22 cellular contexts compared by ENCODE assay signal in genomic region chr15:99526174-99526573, GRCh38.
"Had no signal": no experiment of that assay in that cellular context is flagged by ENCODE, and none has a peak within 500 bp of the region (broad histone marks: within the 10 kb centered on the region; RNA-seq: fewer than 3 reads in every experiment).

No MANE protein-coding gene starts in this region.

- H3K36me3 ChIP-seq: colonic mucosa, esophagus squamous epithelium, heart right ventricle, lower lobe of right lung, neural progenitor cell, right lobe of liver, stomach, thyroid gland, vagina had no signal

- H3K27ac ChIP-seq: colonic mucosa, esophagus squamous epithelium, heart right ventricle, lower lobe of right lung, neural progenitor cell, parathyroid adenoma, right lobe of liver, stomach, thyroid gland, vagina had no signal

- H3K4me3 Mint-ChIP-seq: effector memory CD8-positive, alpha-beta T cell; nephron; neural progenitor cell had no signal

- H3K4me1 ChIP-seq: colonic mucosa, esophagus squamous epithelium, heart right ventricle, lower lobe of right lung, neural progenitor cell, parathyroid adenoma, right lobe of liver, stomach, thyroid gland, vagina had no signal

- H3K27ac Mint-ChIP-seq: effector memory CD8-positive, alpha-beta T cell; nephron; neural progenitor cell; progenitor cell of endocrine pancreas had no signal

- H3K4me1 Mint-ChIP-seq: nephron, neural progenitor cell had no signal

- H3K4me3 ChIP-seq: colonic mucosa, esophagus squamous epithelium, heart right ventricle, lower lobe of right lung, neural progenitor cell, right lobe of liver, stomach, thyroid gland, vagina had no signal

- DNase-seq: colonic mucosa; effector memory CD8-positive, alpha-beta T cell; erythroblast; esophagus squamous epithelium; foreskin melanocyte; glutamatergic neuron; heart right ventricle; hippocampal formation; left ventricle myocardium superior; lower lobe of right lung; right lobe of liver; small intestine; stimulated activated CD4-positive, alpha-beta T cell treated with anti-CD3 and anti-CD28 coated beads, Interleukin-15, amount 100 ng/mL, for 24 hours; stimulated activated CD4-positive, alpha-beta T cell treated with anti-CD3 and anti-CD28 coated beads, Interleukin-2, amount 100 ng/mL, for 48 hours; stomach; thyroid gland; trophoblast cell had no signal

- H3K79me2 ChIP-seq: parathyroid adenoma had no signal

- H3K27me3 Mint-ChIP-seq: progenitor cell of endocrine pancreas had no signal

- H3K36me3 Mint-ChIP-seq: neural progenitor cell had no signal

- ATAC-seq: effector memory CD8-positive, alpha-beta T cell; heart right ventricle; left ventricle myocardium superior; lower lobe of right lung; right lobe of liver had no signal

- H3K9me3 ChIP-seq: colonic mucosa, esophagus squamous epithelium, lower lobe of right lung, right lobe of liver, stomach, thyroid gland, vagina had no signal

- H3K9me3 Mint-ChIP-seq: effector memory CD8-positive, alpha-beta T cell had no signal

- H3K27me3 ChIP-seq: colonic mucosa, esophagus squamous epithelium, heart right ventricle, neural progenitor cell, right lobe of liver, stomach, thyroid gland, vagina had no signal

- H3K4me2 ChIP-seq: neural progenitor cell had no signal
